ENCODE assay signal across 17 cellular contexts in genomic region chr10:26721561-26721960, GRCh38.
DNase-seq lines count a peak whose midpoint lies in the region; ATAC-seq lines count a peak whose summit lies in the region.
"Had no signal": no experiment of that assay in that cellular context is flagged by ENCODE, and none has a peak within 500 bp of the region (broad histone marks: within the 10 kb centered on the region; RNA-seq: fewer than 3 reads in every experiment).

No MANE protein-coding gene starts in this region.

- DNase-seq in activated T-cell treated with anti-CD3 and anti-CD28 coated beads for 24 hours (ENCODE audit: low read depth) (peak; percentile 19), activated T-cell treated with anti-CD3 and anti-CD28 coated beads for 4 hours (no peak), NCI-H510A (lab: John Stamatoyannopoulos, UW) (no peak), superior temporal gyrus (ENCODE audit: extremely low spot score) (no peak), DMS79 (lab: John Stamatoyannopoulos, UW) (no peak)
- DNase-seq in activated CD8-positive, alpha-beta memory T cell treated with anti-CD3 and anti-CD28 coated beads for 24 hours = peak; percentile 68
- peak; percentile 27 to 67 for DNase-seq in central memory CD8-positive, alpha-beta T cell (ENCODE audit: low spot score in 2 of 2)
- peak; percentile 60 for DNase-seq in stimulated activated CD8-positive, alpha-beta memory T cell treated with anti-CD3 and anti-CD28 coated beads, Interleukin-4, amount 100 ng/mL, for 48 hours
- DNase-seq: Caco-2, esophagus squamous epithelium, HCEC 1CT, head of caudate nucleus, MG63, NCI-H2029 treated with DMSO at 0.1 percent for 48 hours, NCI-H748 treated with DMSO at 0.1 percent for 48 hours, occipital lobe, sigmoid colon had no signal

- peak; percentile 98 for ATAC-seq in central memory CD8-positive, alpha-beta T cell (replicated peaks; ENCODE audit: extremely low read depth, poor library complexity, severe bottlenecking)

- peak overlapping the region; percentile 93 for H3K27ac Mint-ChIP-seq in central memory CD8-positive, alpha-beta T cell (ENCODE audit: low read depth)

- no peaks in the 10 kb centered on the region for H3K27me3 Mint-ChIP-seq in central memory CD8-positive, alpha-beta T cell

- H3K36me3 Mint-ChIP-seq in central memory CD8-positive, alpha-beta T cell (ENCODE audit: insufficient read depth) = peaks cover 8% of the 10 kb centered on the region

- H3K4me3 Mint-ChIP-seq in central memory CD8-positive, alpha-beta T cell = peak overlapping the region; percentile 44

- H3K9me3 Mint-ChIP-seq in central memory CD8-positive, alpha-beta T cell = no peaks in the 10 kb centered on the region

- H3K4me1 Mint-ChIP-seq in central memory CD8-positive, alpha-beta T cell = peaks cover 15% of the 10 kb centered on the region

Comparison
In these comparisons a context has a peak if more than half of its experiments do, and no peak if none do; other contexts are left out.
1. DNase-seq: peak in activated T-cell treated with anti-CD3 and anti-CD28 coated beads for 24 hours (single experiment), activated CD8-positive, alpha-beta memory T cell treated with anti-CD3 and anti-CD28 coated beads for 24 hours (single experiment), central memory CD8-positive, alpha-beta T cell (2 of 2) and stimulated activated CD8-positive, alpha-beta memory T cell treated with anti-CD3 and anti-CD28 coated beads, Interleukin-4, amount 100 ng/mL, for 48 hours (single experiment); none in activated T-cell treated with anti-CD3 and anti-CD28 coated beads for 4 hours (single experiment), NCI-H510A (single experiment), superior temporal gyrus (single experiment) and DMS79 (single experiment).